In genomic region chr7:81859433-81859832, GRCh38 we compare ENCODE assay signal across 15 cellular contexts.
A peak's percentile ranks its signal among the peaks of the same experiment; 100 is the strongest.
DNase-seq lines count a peak whose midpoint lies in the region; ATAC-seq and TF ChIP-seq lines count a peak whose summit lies in the region.
"Had no signal": no experiment of that assay in that cellular context is flagged by ENCODE, and none has a peak within 500 bp of the region (broad histone marks: within the 10 kb centered on the region; RNA-seq: fewer than 3 reads in every experiment).

No MANE protein-coding gene starts in this region.

- intact Hi-C loops in PC-3 (cut with micrococcal nuclease) = no loop called here

- CTCF ChIA-PET in PC-3 (lab: Charles Lee) = no interaction called here

- no peak overlapping the region for H3K4me3 ChIP-seq in GM23338
- H3K4me3 ChIP-seq in Loucy (ENCODE audit: low read length, poor library complexity, severe bottlenecking) = peak overlapping the region; percentile 42
- no peak overlapping the region for H3K4me3 ChIP-seq in PC-3 (ENCODE audit: low read length)

- no peaks in the 10 kb centered on the region for H3K27me3 ChIP-seq in GM23338 (ENCODE audit: insufficient read depth)
- no peaks in the 10 kb centered on the region for H3K27me3 ChIP-seq in Loucy (ENCODE audit: insufficient read depth, low read length, poor library complexity, severe bottlenecking)
- no peaks in the 10 kb centered on the region for H3K27me3 ChIP-seq in PC-3 (ENCODE audit: low read length)

- H3K4me3 Mint-ChIP-seq in GM23338 = no peak overlapping the region
- H3K4me3 Mint-ChIP-seq: CD4-positive, CD25-positive, alpha-beta regulatory T cell had no signal

- H3K36me3 ChIP-seq in GM23338 (ENCODE audit: insufficient read depth) (no peaks in the 10 kb centered on the region), Loucy (ENCODE audit: insufficient read depth, low read length) (no peaks in the 10 kb centered on the region), PC-3 (ENCODE audit: low read depth, low read length) (no peaks in the 10 kb centered on the region)

- DNase-seq in GM23338 (ENCODE audit: low spot score) = no peak
- DNase-seq in PC-3 = no peak
- no peak for DNase-seq in epithelial cell of prostate (ENCODE audit: low read depth, low spot score)
- no peak for DNase-seq in GM13976 (ENCODE audit: low spot score)
- no peak for DNase-seq in NCI-H2171 treated with DMSO at 0.1 percent for 48 hours (lab: John Stamatoyannopoulos, UW)
- DNase-seq in cerebellar cortex (ENCODE audit: low spot score) = no peak
- DNase-seq: C1 segment of cervical spinal cord; CD4-positive, CD25-positive, alpha-beta regulatory T cell; CD8-positive, alpha-beta memory T cell; DMS79 treated with DMSO at 0.1 percent for 48 hours; GF-D8; H7; HCEC 1CT had no signal

- H3K9ac ChIP-seq in Loucy (ENCODE audit: low read depth, low read length, poor library complexity, severe bottlenecking) (no peak overlapping the region), PC-3 (ENCODE audit: low read length) (no peak overlapping the region)

- H4K20me1 ChIP-seq in GM23338 (replicated peaks; ENCODE audit: insufficient read depth) = no peaks in the 10 kb centered on the region
- H4K20me1 ChIP-seq in Loucy (ENCODE audit: insufficient read depth, low read length, poor library complexity, severe bottlenecking) = no peaks in the 10 kb centered on the region
- H4K20me1 ChIP-seq in PC-3 (ENCODE audit: low read length) = no peaks in the 10 kb centered on the region

- H3K4me1 ChIP-seq in GM23338 (ENCODE audit: insufficient read depth) = no peaks in the 10 kb centered on the region
- peaks cover 19% of the 10 kb centered on the region for H3K4me1 ChIP-seq in Loucy (ENCODE audit: insufficient read depth, low read length, poor library complexity, severe bottlenecking)
- no peaks in the 10 kb centered on the region for H3K4me1 ChIP-seq in PC-3 (ENCODE audit: insufficient read depth, low read length)

- no peaks in the 10 kb centered on the region for H3K79me2 ChIP-seq in GM23338 (replicated peaks; ENCODE audit: insufficient read depth)
- no peaks in the 10 kb centered on the region for H3K79me2 ChIP-seq in Loucy (ENCODE audit: insufficient read depth, low read length)
- no peaks in the 10 kb centered on the region for H3K79me2 ChIP-seq in PC-3 (ENCODE audit: low read length)

- no peak overlapping the region for H3K27ac Mint-ChIP-seq in GM23338
- H3K27ac Mint-ChIP-seq: CD4-positive, CD25-positive, alpha-beta regulatory T cell; CD8-positive, alpha-beta memory T cell had no signal

- POLR2A ChIA-PET in PC-3 (lab: Charles Lee; ENCODE audit: unreplicated experiment) = no interaction called here

- in situ Hi-C loops in GM13976 (cut with MboI; ENCODE audit: low sequenced_read_pairs, unreplicated experiment) = no loop called here

- ATAC-seq in GM23338 = no peak
- no peak for ATAC-seq in PC-3
- no peak for ATAC-seq in GM18498 (IDR thresholded peaks at IDR 0.05; ENCODE audit: unreplicated experiment)

- H3K27ac ChIP-seq in GM23338 (ENCODE audit: low read depth) (no peak overlapping the region), PC-3 (ENCODE audit: low read length) (peak overlapping the region; percentile 51; the same call in 1 of the 2 replicates), epithelial cell of prostate (peak overlapping the region; percentile 13)

- no peaks in the 10 kb centered on the region for H3K36me3 Mint-ChIP-seq in GM23338 (ENCODE audit: low read depth)
- H3K36me3 Mint-ChIP-seq: CD4-positive, CD25-positive, alpha-beta regulatory T cell; CD8-positive, alpha-beta memory T cell had no signal

- H3K27me3 Mint-ChIP-seq in GM23338 (ENCODE audit: insufficient read depth, low read depth, poor library complexity) = peaks cover 3% of the 10 kb centered on the region
- H3K27me3 Mint-ChIP-seq: CD4-positive, CD25-positive, alpha-beta regulatory T cell; CD8-positive, alpha-beta memory T cell had no signal

- H3K4me1 Mint-ChIP-seq in GM23338 = no peaks in the 10 kb centered on the region
- H3K4me1 Mint-ChIP-seq: CD4-positive, CD25-positive, alpha-beta regulatory T cell; CD8-positive, alpha-beta memory T cell had no signal

- H3K4me2 ChIP-seq in GM23338 = no peak overlapping the region
- peak overlapping the region; percentile 56 for H3K4me2 ChIP-seq in Loucy (ENCODE audit: low read depth, low read length, poor library complexity, severe bottlenecking)
- H3K4me2 ChIP-seq in PC-3 (ENCODE audit: low read length) = no peak overlapping the region

- H3K9me3 ChIP-seq in Loucy (ENCODE audit: insufficient read depth, low read depth, low read length) = no peaks in the 10 kb centered on the region
- H3K9me3 ChIP-seq in PC-3 (ENCODE audit: low read length) = no peaks in the 10 kb centered on the region

- TF ChIP-seq CTCF in GM23338 (conservative IDR thresholded peaks at IDR 0.05; ENCODE audit: low read depth in 2 of 2) (no peak), Loucy (conservative IDR thresholded peaks at IDR 0.05; ENCODE audit: low read length) (no peak), PC-3 (conservative IDR thresholded peaks at IDR 0.05; ENCODE audit: low read depth, low read length) (no peak), GM13976 (IDR thresholded peaks at IDR 0.05; ENCODE audit: borderline replicate concordance, control extremely low read depth, extremely low read depth, insufficient read depth, missing control alignments) (no peak)

- no TSS peak for BruUV-seq in PC-3 (replicated peaks; lab: Mats Ljungman, UMichigan)

- H2AFZ ChIP-seq in GM23338 (peak overlapping the region; percentile 21; the same call in 1 of the 2 replicates), Loucy (ENCODE audit: low read length) (0 out of 2 replicates have a peak overlapping the region, but pooled peaks have one; percentile 5), PC-3 (ENCODE audit: low read length) (no peak overlapping the region)

- H3F3A ChIP-seq in GM23338 (replicated peaks; ENCODE audit: low read depth) (no peaks in the 10 kb centered on the region), Loucy (ENCODE audit: low read depth) (no peaks in the 10 kb centered on the region), PC-3 (ENCODE audit: low read length, unreplicated experiment) (no peaks in the 10 kb centered on the region)

- H3K9me3 Mint-ChIP-seq in GM23338 = no peaks in the 10 kb centered on the region

- no peaks in the 10 kb centered on the region for H3K9me2 ChIP-seq in GM23338 (ENCODE audit: insufficient read depth)
- H3K9me2 ChIP-seq in Loucy (replicated peaks; ENCODE audit: low read depth, low read length) = no peaks in the 10 kb centered on the region
- no peaks in the 10 kb centered on the region for H3K9me2 ChIP-seq in PC-3 (replicated peaks; ENCODE audit: low read length)

TF ChIP-seq in GM23338, 12 proteins besides CTCF, POLR2A, EP300 and RAD21 (continues in another document):
- no peak for TF ChIP-seq ZNF462 (CRISPR knock-in tag; IDR thresholded peaks at IDR 0.05)
- TF ChIP-seq CREB1 (CRISPR knock-in tag; IDR thresholded peaks at IDR 0.05; ENCODE audit: low read depth) = no peak
